ENCODE assay signal across 2 cellular contexts in genomic region chr1:33723251-33723650, GRCh38.
TF ChIP-seq lines count a peak whose summit lies in the region.

No MANE protein-coding gene starts in this region.

TF ChIP-seq in SK-N-SH, 30 proteins besides CTCF, POLR2A, EP300 and RAD21 (continued from another document):
- TF ChIP-seq USF2 (IDR thresholded peaks at IDR 0.05; ENCODE audit: borderline replicate concordance, low read depth, low read length) = no peak
- no peak for TF ChIP-seq TCF12 (IDR thresholded peaks at IDR 0.05)

TF ChIP-seq in SK-N-SH treated with all-trans-retinoic acid at 6 μM for 48 hours, 23 proteins besides CTCF, POLR2A, EP300 and RAD21 (continued from another document):
- no peak for TF ChIP-seq BACH2 (CRISPR knock-in tag; IDR thresholded peaks at IDR 0.05; ENCODE audit: borderline replicate concordance)
- TF ChIP-seq ZFP30 (CRISPR knock-in tag; IDR thresholded peaks at IDR 0.05) = no peak
- no peak for TF ChIP-seq PPARA (CRISPR knock-in tag; IDR thresholded peaks at IDR 0.05; ENCODE audit: borderline replicate concordance)
- no peak for TF ChIP-seq ZFP3 (CRISPR knock-in tag; IDR thresholded peaks at IDR 0.05)
- TF ChIP-seq OSR1 (CRISPR knock-in tag; IDR thresholded peaks at IDR 0.05) = no peak
- TF ChIP-seq ESRRG (CRISPR knock-in tag; IDR thresholded peaks at IDR 0.05) = no peak
- no peak for TF ChIP-seq GLIS3 (CRISPR knock-in tag; IDR thresholded peaks at IDR 0.05)
- TF ChIP-seq TOX (CRISPR knock-in tag; IDR thresholded peaks at IDR 0.05; ENCODE audit: borderline replicate concordance) = no peak
- TF ChIP-seq TSHZ2 (CRISPR knock-in tag; IDR thresholded peaks at IDR 0.05) = no peak
- no peak for TF ChIP-seq CSDC2 (CRISPR knock-in tag; IDR thresholded peaks at IDR 0.05)
